Comparison of ENCODE assay signal across 8 cellular contexts in the genomic region with DNA sequence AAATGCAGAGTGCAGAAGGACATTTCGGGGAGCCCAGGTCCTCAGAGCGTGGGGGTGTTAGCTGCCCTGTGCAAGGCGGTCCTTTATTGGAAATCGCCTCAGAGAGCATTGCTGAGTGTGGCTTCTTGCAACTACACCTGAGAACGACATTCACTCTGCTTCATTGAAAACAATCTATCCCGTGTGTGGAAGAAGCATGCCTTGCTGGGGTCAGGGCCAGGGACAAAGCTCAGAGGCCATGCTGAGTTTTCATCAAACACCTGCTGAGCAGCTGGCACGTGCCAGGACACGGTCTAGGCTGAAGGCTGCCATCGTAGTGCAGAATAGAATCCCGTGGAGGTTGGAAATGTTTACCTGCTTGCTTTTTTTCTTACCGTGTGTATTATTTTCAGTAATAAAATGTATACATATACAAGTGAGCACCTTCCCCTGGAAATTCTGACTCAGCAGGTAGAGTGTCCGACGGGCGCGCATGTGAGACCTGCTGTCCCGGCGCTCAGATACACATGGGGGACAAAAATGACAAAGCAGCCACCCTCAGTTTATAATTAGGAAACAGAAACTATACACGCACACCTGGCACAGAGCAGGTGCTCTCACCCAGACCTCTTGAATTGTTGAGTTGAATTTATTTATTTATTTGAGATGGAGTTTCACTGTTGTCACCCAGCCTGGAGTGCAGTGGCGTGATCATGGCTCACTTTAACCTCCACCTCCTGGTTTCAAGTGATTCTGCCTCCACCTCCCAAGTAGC.
DNase-seq lines count a peak whose midpoint lies in the region; ATAC-seq and TF ChIP-seq lines count a peak whose summit lies in the region.

No MANE protein-coding gene starts in this region.

- intact Hi-C loops in PC-9 (cut with micrococcal nuclease; ENCODE audit: unreplicated experiment), result no loop called here

- no peaks in the 10 kb centered on the region for H3K27me3 Mint-ChIP-seq in activated naive CD8-positive, alpha-beta T cell treated with anti-CD3 and anti-CD28 coated beads, Interleukin-2, amount 50 U/mL, for 24 hours

- no peaks in the 10 kb centered on the region for H3K9me2 ChIP-seq in PC-9 (ENCODE audit: insufficient read depth)

- H3K36me3 ChIP-seq in smooth muscle cell (ENCODE audit: low read depth), result no peaks in the 10 kb centered on the region
- H3K36me3 ChIP-seq in PC-9 (ENCODE audit: low read depth), result no peaks in the 10 kb centered on the region

- CTCF ChIA-PET in PC-9 (lab: Charles Lee), result no interaction called here

- H3K4me1 ChIP-seq in smooth muscle cell (ENCODE audit: low read depth) (peaks cover 2% of the 10 kb centered on the region), PC-9 (replicated peaks; ENCODE audit: insufficient read depth) (no peaks in the 10 kb centered on the region)

- H3K9ac ChIP-seq in smooth muscle cell (ENCODE audit: low read depth), result no peak overlapping the region

- H2AFZ ChIP-seq in smooth muscle cell (ENCODE audit: low read depth), result no peak overlapping the region
- no peak overlapping the region for H2AFZ ChIP-seq in PC-9

- H3K27ac Mint-ChIP-seq in activated naive CD8-positive, alpha-beta T cell treated with anti-CD3 and anti-CD28 coated beads, Interleukin-2, amount 50 U/mL, for 24 hours, result no peak overlapping the region

- no peak overlapping the region for H3K27ac ChIP-seq in smooth muscle cell (ENCODE audit: low read depth)
- no peak overlapping the region for H3K27ac ChIP-seq in PC-9

- 95% methylated on average over 19 of the region's 19 CpGs for WGBS in smooth muscle cell (ENCODE audit: low lambda C conversion rate)

- no peaks in the 10 kb centered on the region for H3F3A ChIP-seq in smooth muscle cell (ENCODE audit: low read depth)
- no peaks in the 10 kb centered on the region for H3F3A ChIP-seq in PC-9 (ENCODE audit: insufficient read depth, low read depth)

- H3K9me3 ChIP-seq in smooth muscle cell (replicated peaks; ENCODE audit: low read depth), result no peaks in the 10 kb centered on the region
- no peaks in the 10 kb centered on the region for H3K9me3 ChIP-seq in PC-9 (ENCODE audit: insufficient read depth, low read depth)

- TF ChIP-seq CTCF in smooth muscle cell (IDR thresholded peaks at IDR 0.05; ENCODE audit: borderline replicate concordance, insufficient read depth, poor library complexity, severe bottlenecking), result no peak
- no peak for TF ChIP-seq CTCF in PC-9 (conservative IDR thresholded peaks at IDR 0.05)

- no peaks in the 10 kb centered on the region for H3K9me3 Mint-ChIP-seq in activated naive CD8-positive, alpha-beta T cell treated with anti-CD3 and anti-CD28 coated beads, Interleukin-2, amount 50 U/mL, for 24 hours

- ATAC-seq in GM18867 (IDR thresholded peaks at IDR 0.05; ENCODE audit: unreplicated experiment) (peak; percentile 36), GM21825 (IDR thresholded peaks at IDR 0.05; ENCODE audit: unreplicated experiment) (peak; percentile 29), HG03575 (IDR thresholded peaks at IDR 0.05; ENCODE audit: extremely low read depth, insufficient number of reproducible peaks, low FRiP score, unreplicated experiment) (peak; percentile 22), left lobe of liver (peak; percentile 15)
- no peak for ATAC-seq in activated naive CD8-positive, alpha-beta T cell treated with anti-CD3 and anti-CD28 coated beads, Interleukin-2, amount 50 U/mL, for 24 hours

- H3K4me2 ChIP-seq in smooth muscle cell (no peak overlapping the region), PC-9 (no peak overlapping the region)

- POLR2A ChIA-PET in PC-9 (lab: Charles Lee; ENCODE audit: unreplicated experiment), result no interaction called here

- H3K27me3 ChIP-seq in smooth muscle cell (ENCODE audit: low read depth) (no peaks in the 10 kb centered on the region), PC-9 (ENCODE audit: insufficient read depth, low read depth) (no peaks in the 10 kb centered on the region)

- H3K4me1 Mint-ChIP-seq in activated naive CD8-positive, alpha-beta T cell treated with anti-CD3 and anti-CD28 coated beads, Interleukin-2, amount 50 U/mL, for 24 hours, result peaks cover 64% of the 10 kb centered on the region

- no TSS peak for BruUV-seq in PC-9 (replicated peaks; lab: Mats Ljungman, UMichigan)

- H4K20me1 ChIP-seq in smooth muscle cell (ENCODE audit: low read depth) (no peaks in the 10 kb centered on the region), PC-9 (ENCODE audit: insufficient read depth) (no peaks in the 10 kb centered on the region)

- H3K4me3 ChIP-seq in smooth muscle cell, result no peak overlapping the region
- no peak overlapping the region for H3K4me3 ChIP-seq in PC-9

- H3K36me3 Mint-ChIP-seq in activated naive CD8-positive, alpha-beta T cell treated with anti-CD3 and anti-CD28 coated beads, Interleukin-2, amount 50 U/mL, for 24 hours (ENCODE audit: low read depth), result no peaks in the 10 kb centered on the region

- no peaks in the 10 kb centered on the region for H3K79me2 ChIP-seq in smooth muscle cell (ENCODE audit: low read depth)
- H3K79me2 ChIP-seq in PC-9 (ENCODE audit: low read depth), result no peaks in the 10 kb centered on the region

- no peak for DNase-seq in left lobe of liver (ENCODE audit: low spot score)
- DNase-seq in activated naive CD8-positive, alpha-beta T cell treated with anti-CD3 and anti-CD28 coated beads, Interleukin-2, amount 50 U/mL, for 24 hours, result no peak
- DNase-seq in smooth muscle cell (lab: John Stamatoyannopoulos, UW; ENCODE audit: unreplicated experiment), result no peak
- DNase-seq in PC-9, result no peak
- DNase-seq in DMS114 treated with DMSO at 0.1 percent for 48 hours (lab: John Stamatoyannopoulos, UW; ENCODE audit: unreplicated experiment), result no peak

- H3K4me3 Mint-ChIP-seq in activated naive CD8-positive, alpha-beta T cell treated with anti-CD3 and anti-CD28 coated beads, Interleukin-2, amount 50 U/mL, for 24 hours, result no peak overlapping the region
